ENCODE assay signal across 23 cellular contexts in the genomic region with DNA sequence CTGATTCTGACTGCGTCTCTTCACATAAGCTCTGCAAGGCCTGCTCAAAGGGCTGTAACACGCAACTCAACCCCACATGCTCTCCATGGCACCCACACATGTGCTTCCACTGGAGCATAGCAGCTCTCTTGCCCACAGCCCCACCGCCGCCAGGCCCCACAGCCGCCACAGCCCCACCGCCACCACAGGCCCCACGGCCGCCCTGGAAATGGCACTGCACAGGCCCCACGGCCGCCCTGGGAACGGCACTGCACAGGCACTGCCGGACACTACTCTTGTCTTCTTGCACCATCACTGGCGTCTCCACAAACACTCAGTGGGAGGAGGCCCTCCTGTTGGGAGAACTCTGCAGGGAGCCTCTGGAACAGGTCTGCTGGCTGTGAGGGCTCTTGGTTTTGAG. TPM values are rescaled to one million over a fixed set of nuclear protein-coding genes. Genes with fewer than 3 reads are reported as not detected.
DNase-seq lines count a peak whose midpoint lies in the region; ATAC-seq, FAIRE-seq and TF ChIP-seq lines count a peak whose summit lies in the region.
"Had no signal": no experiment of that assay in that cellular context is flagged by ENCODE, and none has a peak within 500 bp of the region (broad histone marks: within the 10 kb centered on the region; RNA-seq: fewer than 3 reads in every experiment).

No MANE protein-coding gene starts in this region.

- TF ChIP-seq CTCF in right atrium auricular region (IDR thresholded peaks at IDR 0.05) (no peak), HepG2 (CRISPR knock-in tag; IDR thresholded peaks at IDR 0.05) (no peak), ovary (IDR thresholded peaks at IDR 0.05) (no peak)

- H3K27me3 ChIP-seq in right atrium auricular region (no peaks in the 10 kb centered on the region), HepG2 (ENCODE audit: control insufficient read depth in 1 of 2, insufficient read depth in 2 of 2, low read length in 2 of 2) (no peaks in the 10 kb centered on the region), ovary (no peaks in the 10 kb centered on the region), aorta (ENCODE audit: control insufficient read depth in 1 of 2, insufficient read depth in 2 of 2, low read length in 1 of 2) (no peaks in the 10 kb centered on the region)
- H3K27me3 ChIP-seq: MG63, SJCRH30 had no signal

- ATAC-seq in Right ventricle myocardium superior (ENCODE audit: poor library complexity) = no peak
- ATAC-seq in HepG2 = no peak
- no peak for ATAC-seq in aorta (ENCODE audit: low FRiP score)
- ATAC-seq in GM19035 (IDR thresholded peaks at IDR 0.05; ENCODE audit: unreplicated experiment) = no peak
- ATAC-seq: K562 had no signal

- H3K36me3 ChIP-seq in right atrium auricular region = peaks cover 61% of the 10 kb centered on the region
- peaks cover 14 to 29% of the 10 kb centered on the region in 2 experiments; a peak in 4 of 5 replicates for H3K36me3 ChIP-seq in HepG2 (replicated peaks in 1 of 2; ENCODE audit: control insufficient read depth in 1 of 2, insufficient read depth in 2 of 2, low read length in 2 of 2)
- H3K36me3 ChIP-seq in ovary = no peaks in the 10 kb centered on the region
- peaks cover 0 to 7% of the 10 kb centered on the region in 2 donors for H3K36me3 ChIP-seq in aorta (ENCODE audit: control insufficient read depth in 1 of 2, insufficient read depth in 2 of 2, low read length in 1 of 2)
- H3K36me3 ChIP-seq: SJCRH30 had no signal

- no TSS peak for BruUV-seq in HepG2 (replicated peaks; lab: Mats Ljungman, UMichigan)

- CTCF ChIA-PET in HepG2 (lab: Yijun Ruan, JAX; ENCODE audit: low intra/inter-chr PET ratio, low total read pairs) = no interaction called here

- no peak for FAIRE-seq in HepG2 (lab: Jason Lieb, UNC)
- FAIRE-seq: D721Med, K562 had no signal

- WGBS in HepG2 (ENCODE audit: low lambda C conversion rate) = 94% methylated on average over 12 of the region's 13 CpGs
- WGBS in ovary, 3 donors = 90 to 96% (median 92%) methylated on average over 13 of the region's 13 CpGs
- 94 to 95% methylated on average over 13 of the region's 13 CpGs for WGBS in aorta, 2 donors

- H3K9ac ChIP-seq in HepG2 (ENCODE audit: insufficient read depth, low read depth, low read length) = no peak overlapping the region
- H3K9ac ChIP-seq: GM23248 had no signal

- no peak overlapping the region for H2AFZ ChIP-seq in HepG2 (ENCODE audit: low read length)
- H2AFZ ChIP-seq: GM23248 had no signal

- TF ChIP-seq POLR2A in HepG2 (IDR thresholded peaks at IDR 0.05; ENCODE audit: insufficient read depth in 1 of 2, low read depth in 2 of 2, low read length in 2 of 2) = no peak
- TF ChIP-seq POLR2A in ovary (IDR thresholded peaks at IDR 0.05) = no peak

- intact Hi-C loops in Right ventricle myocardium superior (cut with DNase I) = no loop called here
- intact Hi-C loops in HepG2 (cut with micrococcal nuclease; ENCODE audit: unreplicated experiment) = no loop called here
- intact Hi-C loops in ovary (cut with DNase I) = no loop called here
- intact Hi-C loops in aorta (cut with DNase I) = loop anchor here in 1 of 2 donors (1.0 kb wide), 1 partner anchor 9 kb away; no protein-coding TSS in a partner anchor

- H4K20me1 ChIP-seq in HepG2 (ENCODE audit: insufficient read depth, low read length) = no peaks in the 10 kb centered on the region

- in situ Hi-C loops in HepG2 (cut with HindIII; ENCODE audit: extremely low pct_ligation_motif_present, low pct_unique_long_range_greater_than_20kb) = no loop called here

- no peak for TF ChIP-seq RAD21 in HepG2 (CRISPR knock-in tag; IDR thresholded peaks at IDR 0.05)

- DNase-seq in Right ventricle myocardium superior (peak; percentile 37), right atrium auricular region (ENCODE audit: low spot score) (no peak), HepG2 (ENCODE audit: low spot score) (no peak), ovary (peak in 3 of 5 donors; percentile 12 to 17 (median 13)), aorta (peak; percentile 21 to 76), NCI-H2029 (lab: John Stamatoyannopoulos, UW) (no peak)
- no peak for DNase-seq in stimulated activated naive CD4-positive, alpha-beta T cell (lab: John Stamatoyannopoulos, UW)
- DNase-seq: DMS53, EL, GM23248, H9, HFFc6, MG63, NCI-H1048, NCI-H1436, NCI-H1930, NCI-H2227 treated with DMSO at 0.1 percent for 48 hours, NCI-H510A, SJCRH30 had no signal

- TF ChIP-seq EP300 in HepG2 (IDR thresholded peaks at IDR 0.05; ENCODE audit: low read depth in 2 of 2, low read length in 2 of 2) (no peak), HepG2 (CRISPR knock-in tag; IDR thresholded peaks at IDR 0.05; ENCODE audit: borderline replicate concordance) (no peak), ovary (IDR thresholded peaks at IDR 0.05) (no peak)

- no peaks in the 10 kb centered on the region for H3K79me2 ChIP-seq in HepG2 (ENCODE audit: insufficient read depth, low read length)

- H3K4me3 ChIP-seq in right atrium auricular region (no peak overlapping the region), HepG2 (replicated peaks in 1 of 3; ENCODE audit: insufficient read depth in 1 of 3, low read depth in 2 of 3, low read length in 3 of 3) (no peak overlapping the region), ovary (no peak overlapping the region), aorta (ENCODE audit: low read length in 2 of 2) (no peak overlapping the region)
- H3K4me3 ChIP-seq: GM23248, K562, MG63, SJCRH30 had no signal

- POLR2A ChIA-PET in HepG2 (lab: Yijun Ruan, JAX) = no interaction called here

- H3K27ac ChIP-seq in right atrium auricular region = no peak overlapping the region
- no peak overlapping the region for H3K27ac ChIP-seq in HepG2 (ENCODE audit: extremely low read length, insufficient read depth, low read length)
- no peak overlapping the region for H3K27ac ChIP-seq in ovary
- H3K27ac ChIP-seq in aorta (ENCODE audit: low read depth in 1 of 2, low read length in 2 of 2) = no peak overlapping the region
- H3K27ac ChIP-seq: C4-2B, GM23248, SJCRH30 had no signal

- H3K4me2 ChIP-seq in HepG2 (ENCODE audit: low read depth, low read length) = no peak overlapping the region

- H3K9me3 ChIP-seq in right atrium auricular region (no peaks in the 10 kb centered on the region), HepG2 (ENCODE audit: low read length) (no peaks in the 10 kb centered on the region), ovary (no peaks in the 10 kb centered on the region), aorta (ENCODE audit: control insufficient read depth, low read length) (no peaks in the 10 kb centered on the region)
- H3K9me3 ChIP-seq: MG63, SJCRH30 had no signal

- H3K4me1 ChIP-seq in right atrium auricular region = peaks cover 0 to 38% of the 10 kb centered on the region in 2 donors
- no peaks in the 10 kb centered on the region for H3K4me1 ChIP-seq in HepG2 (ENCODE audit: insufficient read depth, low read length)
- H3K4me1 ChIP-seq in ovary (ENCODE audit: insufficient read depth) = peaks cover 11% of the 10 kb centered on the region
- no peaks in the 10 kb centered on the region for H3K4me1 ChIP-seq in aorta (ENCODE audit: control insufficient read depth in 1 of 2, insufficient read depth in 2 of 2, low read length in 2 of 2)
- H3K4me1 ChIP-seq: SJCRH30 had no signal

TF ChIP-seq in HepG2, 621 proteins besides CTCF, POLR2A, EP300 and RAD21:
- TF ChIP-seq, protein P1, sequence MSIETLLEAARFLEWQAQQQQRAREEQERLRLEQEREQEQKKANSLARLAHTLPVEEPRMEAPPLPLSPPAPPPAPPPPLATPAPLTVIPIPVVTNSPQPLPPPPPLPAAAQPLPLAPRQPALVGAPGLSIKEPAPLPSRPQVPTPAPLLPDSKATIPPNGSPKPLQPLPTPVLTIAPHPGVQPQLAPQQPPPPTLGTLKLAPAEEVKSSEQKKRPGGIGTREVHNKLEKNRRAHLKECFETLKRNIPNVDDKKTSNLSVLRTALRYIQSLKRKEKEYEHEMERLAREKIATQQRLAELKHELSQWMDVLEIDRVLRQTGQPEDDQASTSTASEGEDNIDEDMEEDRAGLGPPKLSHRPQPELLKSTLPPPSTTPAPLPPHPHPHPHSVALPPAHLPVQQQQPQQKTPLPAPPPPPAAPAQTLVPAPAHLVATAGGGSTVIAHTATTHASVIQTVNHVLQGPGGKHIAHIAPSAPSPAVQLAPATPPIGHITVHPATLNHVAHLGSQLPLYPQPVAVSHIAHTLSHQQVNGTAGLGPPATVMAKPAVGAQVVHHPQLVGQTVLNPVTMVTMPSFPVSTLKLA (IDR thresholded peaks at IDR 0.05) = 0 out of 2 replicates have a peak, but pooled peaks have one; percentile 32
- TF ChIP-seq SOX6 (IDR thresholded peaks at IDR 0.05) = no peak
- TF ChIP-seq SOX6 (CRISPR knock-in tag; IDR thresholded peaks at IDR 0.05) = no peak
TF ChIP-seq in HepG2: peak in this region for 1.

RNA-seq across cellular contexts. Expression of a gene that starts 8.6 kb away (rescaled TPM):
- total RNA-seq in Right ventricle myocardium superior (46.1 TPM), right atrium auricular region (10 to 100 TPM; 22.0 to 27.9 TPM), HepG2 (2016; rRNA removed; fragmentation: Illumina TruSeq; extraction: Trizol) (21.8 and 22.3 TPM in 2 replicates), ovary (10 to 100 TPM; 28.5 to 47.2 (median 31.3) TPM), aorta (10 to 100 TPM; 51.3 to 65.8 TPM)
- total RNA-seq in HepG2 (2016; cell fraction: cytosol; rRNA removed; fragmentation: Illumina TruSeq; extraction: Trizol; ENCODE audit: low read depth) = 10.4 and 12.3 TPM in 2 replicates
- total RNA-seq in HepG2 (2016; cell fraction: insoluble cytoplasmic fraction; rRNA removed; fragmentation: Illumina TruSeq; extraction: Trizol) = 21.2 and 23.8 TPM in 2 replicates
- 16.9 and 20.1 TPM in 2 replicates for total RNA-seq in HepG2 (2016; cell fraction: membrane; rRNA removed; fragmentation: Illumina TruSeq; extraction: Trizol)
- 12.2 and 12.9 TPM in 2 replicates for total RNA-seq in HepG2 (2016; cell fraction: nucleus; rRNA removed; fragmentation: Illumina TruSeq; extraction: Trizol)
- polyA plus RNA-seq in HepG2 (2011; rRNA removed) (27.7 and 37.6 TPM in 2 replicates), ovary (10 to 100 TPM; 32.0 to 50.1 TPM), aorta (100 to 1,000 TPM in 1 of 2 donors, 10 to 100 TPM in 1; 32.4 to 104 TPM)
- 24.6 and 33.1 TPM in 2 replicates for polyA plus RNA-seq in HepG2 (2011; cell fraction: cytosol; rRNA removed)
- 72.4 and 74.8 TPM in 2 replicates for polyA plus RNA-seq in HepG2 (2011; cell fraction: nucleus; rRNA removed)
- polyA plus RNA-seq in HepG2 (2012) = 15.8 and 25.3 TPM in 2 replicates
- 8.6 and 10.0 TPM in 2 replicates for polyA plus RNA-seq in HepG2 (2016; cell fraction: cytosol; fragmentation: Illumina TruSeq; extraction: Trizol; ENCODE audit: low read depth)
- polyA plus RNA-seq in HepG2 (2016; cell fraction: insoluble cytoplasmic fraction; fragmentation: Illumina TruSeq; extraction: Trizol; ENCODE audit: low read depth) = 23.8 and 24.4 TPM in 2 replicates
- 15.0 and 16.7 TPM in 2 replicates for polyA plus RNA-seq in HepG2 (2016; cell fraction: membrane; fragmentation: Illumina TruSeq; extraction: Trizol; ENCODE audit: low read depth)
- polyA plus RNA-seq in HepG2 (2016; cell fraction: nucleus; fragmentation: Illumina TruSeq; extraction: Trizol; ENCODE audit: insufficient read depth, low read depth) = 23.4 and 24.8 TPM in 2 replicates
- 21.3 and 36.0 TPM in 2 replicates for polyA minus RNA-seq in HepG2 (2011; rRNA and poly(A)+ RNA removed; ENCODE audit: low replicate concordance)
- 7.4 and 16.7 TPM in 2 replicates for polyA minus RNA-seq in HepG2 (2011; cell fraction: cytosol; rRNA and poly(A)+ RNA removed)
- polyA minus RNA-seq in HepG2 (2011; cell fraction: nucleus; rRNA and poly(A)+ RNA removed) = 8.7 and 9.8 TPM in 2 replicates

Comparison
In these comparisons a context has a peak if more than half of its experiments do, and no peak if none do; other contexts are left out.
1. DNase-seq: peak in Right ventricle myocardium superior (single experiment), ovary (3 of 5) and aorta (2 of 2); none in right atrium auricular region (single experiment), HepG2 (single experiment), NCI-H2029 (single experiment) and stimulated activated naive CD4-positive, alpha-beta T cell (0 of 6).